Comparison of ENCODE assay signal across 9 cellular contexts in genomic region chr4:70183168-70183939, GRCh38. TPM values are rescaled to one million over a fixed set of nuclear protein-coding genes. Genes with fewer than 3 reads are reported as not detected.
DNase-seq lines count a peak whose midpoint lies in the region; ATAC-seq and TF ChIP-seq lines count a peak whose summit lies in the region.
"Had no signal": no experiment of that assay in that cellular context is flagged by ENCODE, and none has a peak within 500 bp of the region (broad histone marks: within the 10 kb centered on the region; RNA-seq: fewer than 3 reads in every experiment).

No MANE protein-coding gene starts in this region.

- TF ChIP-seq CTCF in GM12873 (IDR thresholded peaks at IDR 0.05; ENCODE audit: insufficient read depth, low read depth, low read length, missing control alignments): peak; percentile 70
- no peak for TF ChIP-seq CTCF in CD4-positive, alpha-beta T cell (IDR thresholded peaks at IDR 0.05)

- no peaks in the 10 kb centered on the region for H3K27me3 ChIP-seq in CD4-positive, alpha-beta T cell (ENCODE audit: control insufficient read depth, insufficient read depth, low read length)
- H3K27me3 ChIP-seq: neutrophil had no signal

- no peaks in the 10 kb centered on the region for H3K9me3 Mint-ChIP-seq in CD4-positive, alpha-beta T cell

- no peaks in the 10 kb centered on the region for H3K27me3 Mint-ChIP-seq in CD4-positive, alpha-beta T cell

- H3K9me3 ChIP-seq in CD4-positive, alpha-beta T cell (ENCODE audit: control insufficient read depth, low read length): no peaks in the 10 kb centered on the region
- H3K9me3 ChIP-seq: neutrophil had no signal

- POLR2A ChIA-PET in CD4-positive, alpha-beta T cell (lab: Charles Lee): no interaction called here

- H3K27ac ChIP-seq in CD4-positive, alpha-beta T cell (ENCODE audit: low read depth, low read length): no peak overlapping the region
- H3K27ac ChIP-seq: neutrophil had no signal

- no peaks in the 10 kb centered on the region for H3K4me1 Mint-ChIP-seq in CD4-positive, alpha-beta T cell (ENCODE audit: low read depth)

- CTCF ChIA-PET in CD4-positive, alpha-beta T cell (lab: Charles Lee): no interaction called here

- H3K27ac Mint-ChIP-seq in CD4-positive, alpha-beta T cell: no peak overlapping the region

- DNase-seq in AG08396 (ENCODE audit: low spot score) (peak; percentile 3), NCI-H146 (lab: John Stamatoyannopoulos, UW) (peak; percentile 26), astrocyte of the hippocampus (ENCODE audit: low read depth, low spot score) (peak; percentile 49), medulla oblongata (ENCODE audit: extremely low spot score) (peak; percentile 15)
- DNase-seq in activated CD8-positive, alpha-beta memory T cell treated with anti-CD3 and anti-CD28 coated beads, Interleukin-2, amount 50 U/mL, for 4 hours: no peak
- DNase-seq in CD4-positive, alpha-beta T cell: no peak

- peak; percentile 68 for ATAC-seq in HG02840 (IDR thresholded peaks at IDR 0.05; ENCODE audit: low FRiP score, unreplicated experiment)
- no peak for ATAC-seq in CD4-positive, alpha-beta T cell (ENCODE audit: poor library complexity)

- H3K36me3 Mint-ChIP-seq in CD4-positive, alpha-beta T cell (ENCODE audit: low read depth): no peaks in the 10 kb centered on the region

- H3K4me3 Mint-ChIP-seq in CD4-positive, alpha-beta T cell: no peak overlapping the region

- intact Hi-C loops in CD4-positive, alpha-beta T cell (cut with DNase I, micrococcal nuclease): loop anchor here in 1 of 2 experiments (5.0 kb wide), 1 partner anchor 496 kb away; no protein-coding TSS in a partner anchor

RNA-seq across cellular contexts. Expression of gene ODAM, which starts 12.2 kb away (rescaled TPM):
- total RNA-seq in CD4-positive, alpha-beta T cell: not detected

RNA-seq across cellular contexts. Expression of gene PRR27, which starts 29.3 kb away (rescaled TPM):
- total RNA-seq in CD4-positive, alpha-beta T cell: not detected

RNA-seq across cellular contexts. Expression of gene FDCSP, which starts 42.6 kb away (rescaled TPM):
- total RNA-seq in CD4-positive, alpha-beta T cell: not detected

RNA-seq across cellular contexts. Expression of gene CSN3, which starts 59.0 kb away (rescaled TPM):
- not detected for total RNA-seq in CD4-positive, alpha-beta T cell

Comparison
In these comparisons a context has a peak if more than half of its experiments do, and no peak if none do; other contexts are left out.
1. DNase-seq: peak in AG08396 (single experiment), NCI-H146 (single experiment), astrocyte of the hippocampus (single experiment) and medulla oblongata (single experiment); none in activated CD8-positive, alpha-beta memory T cell treated with anti-CD3 and anti-CD28 coated beads, Interleukin-2, amount 50 U/mL, for 4 hours (single experiment) and CD4-positive, alpha-beta T cell (0 of 10).